10 cellular contexts compared by ENCODE assay signal in genomic region chr17:29581583-29582253, GRCh38. TPM values are rescaled to one million over a fixed set of nuclear protein-coding genes. Genes with fewer than 3 reads are reported as not detected.
DNase-seq lines count a peak whose midpoint lies in the region; ATAC-seq and TF ChIP-seq lines count a peak whose summit lies in the region.
"Had no signal": no experiment of that assay in that cellular context is flagged by ENCODE, and none has a peak within 500 bp of the region (broad histone marks: within the 10 kb centered on the region; RNA-seq: fewer than 3 reads in every experiment).

No MANE protein-coding gene starts in this region.

- no peak for DNase-seq in CD4-positive, alpha-beta T cell
- peak; percentile 30 for DNase-seq in NCI-H1436 treated with DMSO at 0.1 percent for 48 hours (lab: John Stamatoyannopoulos, UW)
- no peak for DNase-seq in activated CD4-positive, alpha-beta T cell treated with anti-CD3 and anti-CD28 coated beads, Interleukin-2, amount 50 U/mL, for 1 hour
- no peak for DNase-seq in NCI-H128 (lab: John Stamatoyannopoulos, UW; ENCODE audit: unreplicated experiment)
- DNase-seq: CD4-positive, alpha-beta memory T cell; glutamatergic neuron had no signal

- H3K27me3 Mint-ChIP-seq in CD4-positive, alpha-beta T cell, result no peaks in the 10 kb centered on the region
- H3K27me3 Mint-ChIP-seq: CD4-positive, alpha-beta memory T cell had no signal

- intact Hi-C loops in CD4-positive, alpha-beta T cell (cut with DNase I, micrococcal nuclease), result loop anchor here in 1 of 2 experiments (2.0 to 10.0 kb wide), 5 partner anchors 351 to 837 kb away; partner anchors contain the start of genes PHF12, SSH2 and TRAF4

- peaks cover 33% of the 10 kb centered on the region for H3K36me3 Mint-ChIP-seq in CD4-positive, alpha-beta T cell (ENCODE audit: low read depth)

- POLR2A ChIA-PET in CD4-positive, alpha-beta T cell (lab: Charles Lee), result interaction anchor here (1.0 to 3.0 kb wide), 5 partner anchors 10 to 36 kb away, joined by 3 to 14 read pairs (median 9); partner anchors contain the start of gene TP53I13

- no peak overlapping the region for H3K4me3 Mint-ChIP-seq in CD4-positive, alpha-beta T cell
- H3K4me3 Mint-ChIP-seq: CD4-positive, alpha-beta memory T cell; stimulated activated effector memory CD8-positive, alpha-beta T cell treated with anti-CD3 and anti-CD28 coated beads, Interleukin-12 subunit alpha, Interleukin-12 subunit beta, amount 100 ng/mL, for 72 hours had no signal

- H3K9me3 ChIP-seq in CD4-positive, alpha-beta T cell (ENCODE audit: control insufficient read depth, low read length), result no peaks in the 10 kb centered on the region
- H3K9me3 ChIP-seq: neutrophil had no signal

- CTCF ChIA-PET in CD4-positive, alpha-beta T cell (lab: Charles Lee), result interaction anchor here (0.8 to 7.8 kb wide), 4 partner anchors 9 to 36 kb away, joined by 3 to 48 read pairs (median 26); partner anchors contain the start of gene ANKRD13B

- peak overlapping the region; percentile 27 for H3K27ac Mint-ChIP-seq in CD4-positive, alpha-beta T cell

- peaks cover 43% of the 10 kb centered on the region for H3K4me1 Mint-ChIP-seq in CD4-positive, alpha-beta T cell (ENCODE audit: low read depth)

- no peaks in the 10 kb centered on the region for H3K27me3 ChIP-seq in CD4-positive, alpha-beta T cell (ENCODE audit: control insufficient read depth, insufficient read depth, low read length)
- H3K27me3 ChIP-seq: neutrophil had no signal

- ATAC-seq in CD4-positive, alpha-beta T cell (ENCODE audit: poor library complexity), result no peak
- peak; percentile 87 for ATAC-seq in esophagus mucosa
- ATAC-seq in GM19328 (IDR thresholded peaks at IDR 0.05; ENCODE audit: unreplicated experiment), result no peak
- ATAC-seq: stimulated activated effector memory CD8-positive, alpha-beta T cell treated with anti-CD3 and anti-CD28 coated beads, Interleukin-12 subunit alpha, Interleukin-12 subunit beta, amount 100 ng/mL, for 72 hours had no signal

- no peak for TF ChIP-seq CTCF in CD4-positive, alpha-beta T cell (IDR thresholded peaks at IDR 0.05)

- H3K9me3 Mint-ChIP-seq in CD4-positive, alpha-beta T cell, result no peaks in the 10 kb centered on the region
- H3K9me3 Mint-ChIP-seq: CD4-positive, alpha-beta memory T cell; stimulated activated effector memory CD8-positive, alpha-beta T cell treated with anti-CD3 and anti-CD28 coated beads, Interleukin-12 subunit alpha, Interleukin-12 subunit beta, amount 100 ng/mL, for 72 hours had no signal

- no peak overlapping the region for H3K27ac ChIP-seq in CD4-positive, alpha-beta T cell (ENCODE audit: low read depth, low read length)
- H3K27ac ChIP-seq: neutrophil had no signal

RNA-seq across cellular contexts. Expression of gene GIT1, which starts 7.7 kb away (rescaled TPM):
- total RNA-seq in CD4-positive, alpha-beta T cell, result 10 to 100 TPM; 35.8 to 36.7 TPM
- 28.7 TPM for total RNA-seq in esophagus mucosa

RNA-seq across cellular contexts. Expression of gene ANKRD13B, which starts 11.2 kb away (rescaled TPM):
- 1 to 10 TPM; 2.1 to 3.0 TPM for total RNA-seq in CD4-positive, alpha-beta T cell
- total RNA-seq in esophagus mucosa, result 2.7 TPM

RNA-seq across cellular contexts. Expression of gene TP53I13, which starts 13.2 kb away (rescaled TPM):
- 10 to 100 TPM; 45.8 to 47.7 TPM for total RNA-seq in CD4-positive, alpha-beta T cell
- total RNA-seq in esophagus mucosa, result 13.4 TPM

RNA-seq across cellular contexts. Expression of gene ABHD15, which starts 14.9 kb away (rescaled TPM):
- 1 to 10 TPM; 4.1 to 4.9 TPM for total RNA-seq in CD4-positive, alpha-beta T cell
- total RNA-seq in esophagus mucosa, result 2.5 TPM

RNA-seq across cellular contexts. Expression of gene CORO6, which starts 41.0 kb away (rescaled TPM):
- 1 to 10 TPM; 2.8 to 3.3 TPM for total RNA-seq in CD4-positive, alpha-beta T cell
- 1.4 TPM for total RNA-seq in esophagus mucosa
